Comparison of ENCODE assay signal across 7 cellular contexts in the genomic region with DNA sequence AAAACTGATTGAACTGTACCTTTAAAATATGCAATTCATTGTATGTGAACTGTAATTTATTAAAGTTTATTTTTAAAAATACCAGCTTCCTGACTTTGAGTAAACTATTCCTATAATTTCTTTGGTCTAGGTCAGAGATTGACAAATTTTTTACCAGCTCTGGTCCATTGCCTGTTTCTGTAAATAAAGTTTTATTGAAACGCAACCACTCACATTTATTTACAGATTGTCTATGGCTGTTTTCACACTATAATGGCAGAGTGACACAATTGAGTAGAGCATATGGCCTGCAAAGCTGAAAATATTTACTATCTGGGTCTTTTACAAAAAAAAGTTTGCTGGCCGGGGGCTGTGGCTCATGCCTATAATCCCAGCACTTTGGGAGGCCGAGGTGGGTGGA.
"Had no signal": no experiment of that assay in that cellular context is flagged by ENCODE, and none has a peak within 500 bp of the region (broad histone marks: within the 10 kb centered on the region; RNA-seq: fewer than 3 reads in every experiment).

No MANE protein-coding gene starts in this region.

- DNase-seq: IMR-90, KBM-7, KG1 had no signal

- H3K9ac ChIP-seq: KMS-11 had no signal

- ATAC-seq: HepG2 had no signal

- FAIRE-seq: HTR-8/SVneo had no signal

- H3K4me2 ChIP-seq: KMS-11 had no signal

- H3K27ac ChIP-seq: HL-60, KMS-11 had no signal
